7 cellular contexts compared by ENCODE assay signal in genomic region chr17:6843241-6843890, GRCh38. TPM values are rescaled to one million over a fixed set of nuclear protein-coding genes. Genes with fewer than 3 reads are reported as not detected.
DNase-seq lines count a peak whose midpoint lies in the region; ATAC-seq and TF ChIP-seq lines count a peak whose summit lies in the region.

No MANE protein-coding gene starts in this region.

- no peaks in the 10 kb centered on the region for H3K36me3 ChIP-seq in transverse colon

- H3K27me3 ChIP-seq in transverse colon = peaks cover 42% of the 10 kb centered on the region

- no peak for ATAC-seq in HG02870 (IDR thresholded peaks at IDR 0.05; ENCODE audit: unreplicated experiment)

- no peak for TF ChIP-seq EP300 in transverse colon (IDR thresholded peaks at IDR 0.05; ENCODE audit: low read depth)

- no peaks in the 10 kb centered on the region for H3K4me1 ChIP-seq in transverse colon

- intact Hi-C loops in transverse colon (cut with DNase I; ENCODE audit: low total_unique reads) = loop anchor here (10.0 kb wide), 2 partner anchors 161 to 179 kb away; no protein-coding TSS in a partner anchor

- no peak overlapping the region for H3K27ac ChIP-seq in transverse colon

- peak; percentile 7 for DNase-seq in GM04503 (ENCODE audit: low read depth)
- DNase-seq in NB4 (ENCODE audit: low read depth) = peak; percentile 63
- DNase-seq in amniotic epithelial cell (ENCODE audit: low read depth) = peak; percentile 47
- DNase-seq in iPS-NIHi11 (ENCODE audit: low spot score) = peak; percentile 21
- no peak for DNase-seq in transverse colon
- DNase-seq in stimulated activated CD4-positive, alpha-beta T cell treated with anti-CD3 and anti-CD28 coated beads, Interleukin-2, amount 100 ng/mL, for 48 hours = no peak

- in situ Hi-C loops in transverse colon (cut with MboI; ENCODE audit: low pct_ligation_motif_present in 1 of 4, low pct_unique_long_range_greater_than_20kb in 1 of 4, low sequenced_read_pairs in 3 of 4) = loop anchor here in 2 of 4 donors (10.0 kb wide), 1 partner anchor 179 kb away; no protein-coding TSS in a partner anchor

- TF ChIP-seq CTCF in NB4 (IDR thresholded peaks at IDR 0.05; ENCODE audit: low read depth, low read length) = no peak
- peak; percentile 37 to 57 (median 46) for TF ChIP-seq CTCF in transverse colon (IDR thresholded peaks at IDR 0.05)

- 27% methylated on average over 8 of the region's 8 CpGs for WGBS in transverse colon (ENCODE audit: low coverage in 1 of 2), 2 donors

- TF ChIP-seq POLR2A in NB4 (IDR thresholded peaks at IDR 0.05; ENCODE audit: extremely low read depth, insufficient read length) = no peak
- no peak for TF ChIP-seq POLR2A in transverse colon (IDR thresholded peaks at IDR 0.05)

- no peaks in the 10 kb centered on the region for H3K9me3 ChIP-seq in transverse colon

- H3K4me3 ChIP-seq in NB4 (ENCODE audit: low read depth, low read length) (no peak overlapping the region), transverse colon (no peak overlapping the region)

RNA-seq across cellular contexts. Expression of gene TEKT1, which starts 11.8 kb away (rescaled TPM):
- total RNA-seq in transverse colon = not detected

Comparison
In these comparisons a context has a peak if more than half of its experiments do, and no peak if none do; other contexts are left out.
1. DNase-seq: peak in GM04503 (single experiment), NB4 (single experiment), amniotic epithelial cell (single experiment) and iPS-NIHi11 (single experiment); none in transverse colon (single experiment) and stimulated activated CD4-positive, alpha-beta T cell treated with anti-CD3 and anti-CD28 coated beads, Interleukin-2, amount 100 ng/mL, for 48 hours (0 of 2).